Comparison of ENCODE assay signal across 8 cellular contexts in genomic region chr2:153221506-153221905, GRCh38.
"Had no signal": no experiment of that assay in that cellular context is flagged by ENCODE, and none has a peak within 500 bp of the region (broad histone marks: within the 10 kb centered on the region; RNA-seq: fewer than 3 reads in every experiment).

No MANE protein-coding gene starts in this region.

- H3K36me3 Mint-ChIP-seq: IgD-negative memory B cell had no signal

- H3K9me3 ChIP-seq: HAP-1 had no signal

- H3K4me3 ChIP-seq: GM23248, HAP-1 had no signal

- FAIRE-seq: HTR-8/SVneo had no signal

- H3K4me1 Mint-ChIP-seq: IgD-negative memory B cell had no signal

- H3K27ac Mint-ChIP-seq: HFFc6, IgD-negative memory B cell had no signal

- H3K36me3 ChIP-seq: HAP-1 had no signal

- H3K27ac ChIP-seq: GM23248 had no signal

- DNase-seq: GM23248, GOT3, H7, HFFc6 had no signal

- H3K4me3 Mint-ChIP-seq: HFFc6, IgD-negative memory B cell had no signal

- H3K27me3 Mint-ChIP-seq: IgD-negative memory B cell had no signal

- H3K9ac ChIP-seq: GM23248 had no signal

- ATAC-seq: HCT116 had no signal

- H3K4me1 ChIP-seq: HAP-1 had no signal
